Comparison of ENCODE assay signal across 8 cellular contexts in genomic region chr1:54950361-54951163, GRCh38.
DNase-seq lines count a peak whose midpoint lies in the region; ATAC-seq and TF ChIP-seq lines count a peak whose summit lies in the region.

No MANE protein-coding gene starts in this region.

- no peaks in the 10 kb centered on the region for H3K27me3 ChIP-seq in mucosa of rectum (ENCODE audit: control insufficient read depth in 2 of 2, insufficient read depth in 2 of 2, low read length in 2 of 2)

- peak overlapping the region; percentile 8 to 48 for H3K9ac ChIP-seq in mucosa of rectum (ENCODE audit: low read depth in 1 of 2, low read length in 2 of 2)

- TF ChIP-seq POLR2A in erythroblast (IDR thresholded peaks at IDR 0.05; ENCODE audit: low read length): no peak

- H3K4me1 ChIP-seq in mucosa of rectum (ENCODE audit: control insufficient read depth in 2 of 2, insufficient read depth in 2 of 2, low read length in 2 of 2): peaks cover 8 to 17% of the 10 kb centered on the region in 2 donors

- H3K9me3 ChIP-seq in mucosa of rectum (ENCODE audit: control insufficient read depth in 2 of 2, low read length in 2 of 2): no peaks in the 10 kb centered on the region

- no peak for ATAC-seq in HG03460 (IDR thresholded peaks at IDR 0.05; ENCODE audit: unreplicated experiment)

- DNase-seq in DMS53 treated with DMSO at 0.1 percent for 48 hours (lab: John Stamatoyannopoulos, UW; ENCODE audit: unreplicated experiment) (peak; percentile 92), HPDE6-E6E7 (ENCODE audit: extremely low spot score) (peak; percentile 76), NCI-H774 (lab: John Stamatoyannopoulos, UW) (peak; percentile 77), erythroblast (lab: John Stamatoyannopoulos, UW) (peak; percentile 42 to 68)
- peak; percentile 40 for DNase-seq in activated CD8-positive, alpha-beta memory T cell treated with anti-CD3 and anti-CD28 coated beads, Interleukin-2, amount 50 U/mL, for 4 hours
- DNase-seq in stimulated activated CD8-positive, alpha-beta memory T cell treated with anti-CD3 and anti-CD28 coated beads, Interleukin-7, amount 100 ng/mL, for 24 hours (ENCODE audit: low read depth): peak; percentile 23

- peak overlapping the region; percentile 24 to 53 for H3K4me3 ChIP-seq in mucosa of rectum (ENCODE audit: low read length in 2 of 2)

- no peak overlapping the region for H3K27ac ChIP-seq in mucosa of rectum (ENCODE audit: low read depth in 2 of 2, low read length in 2 of 2)

- no peaks in the 10 kb centered on the region for H3K36me3 ChIP-seq in mucosa of rectum (ENCODE audit: control insufficient read depth in 2 of 2, insufficient read depth in 2 of 2, low read length in 2 of 2)

Comparison
In these comparisons a context has a peak if more than half of its experiments do, and no peak if none do; other contexts are left out.
1. DNase-seq: peak in every context shown above with its lines; median percentile 92 in DMS53 treated with DMSO at 0.1 percent for 48 hours; 77 in NCI-H774; 76 in HPDE6-E6E7; 55 in erythroblast; 40 in activated CD8-positive, alpha-beta memory T cell treated with anti-CD3 and anti-CD28 coated beads, Interleukin-2, amount 50 U/mL, for 4 hours; 23 in stimulated activated CD8-positive, alpha-beta memory T cell treated with anti-CD3 and anti-CD28 coated beads, Interleukin-7, amount 100 ng/mL, for 24 hours.